26 cellular contexts compared by ENCODE assay signal in the genomic region with DNA sequence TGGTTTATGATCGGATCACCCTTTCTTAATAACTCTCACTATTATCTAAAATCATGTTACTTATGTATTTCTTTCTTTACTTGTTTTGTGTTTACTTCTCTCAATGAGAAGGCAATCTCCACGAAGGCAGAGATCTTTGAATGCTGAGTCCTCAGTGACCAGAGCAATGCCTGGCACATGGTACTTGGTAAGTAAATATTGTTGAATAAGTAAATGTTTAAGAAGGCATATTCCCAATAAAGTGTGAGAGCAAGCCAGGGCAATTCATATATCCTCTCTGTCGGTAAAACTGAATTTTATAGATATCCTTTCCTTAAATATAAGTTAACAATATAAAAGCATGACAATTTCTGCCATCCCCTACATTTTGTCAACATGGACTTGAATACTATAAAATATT.
"Had no signal": no experiment of that assay in that cellular context is flagged by ENCODE, and none has a peak within 500 bp of the region (broad histone marks: within the 10 kb centered on the region; RNA-seq: fewer than 3 reads in every experiment).

No MANE protein-coding gene starts in this region.

- DNase-seq: hippocampal formation; kidney glomerular epithelial cell; left cardiac atrium; left lung; lower lobe of right lung; mammary epithelial cell; mesenchymal stem cell; naive thymus-derived CD8-positive, alpha-beta T cell; nephron progenitor cell; ovary; retina; right cardiac atrium; stimulated activated CD4-positive, alpha-beta T cell treated with anti-CD3 and anti-CD28 coated beads, Interleukin-12 subunit alpha, Interleukin-12 subunit beta, amount 100 ng/mL, for 4 hours; stimulated activated CD4-positive, alpha-beta T cell treated with anti-CD3 and anti-CD28 coated beads, Interleukin-15, amount 100 ng/mL, for 24 hours; stimulated activated CD4-positive, alpha-beta T cell treated with anti-CD3 and anti-CD28 coated beads, Interleukin-2, amount 100 ng/mL, for 24 hours; stimulated activated CD4-positive, alpha-beta T cell treated with anti-CD3 and anti-CD28 coated beads, Interleukin-4, amount 100 ng/mL, for 1 hour; stimulated activated naive CD4-positive, alpha-beta T cell treated with Interleukin-2 at 50 U/mL for 16 hours; stimulated activated naive CD8-positive, alpha-beta T cell treated with anti-CD3 and anti-CD28 coated beads, Interleukin-15, amount 100 ng/mL, for 72 hours; substantia nigra; uterus had no signal

- H3K4me3 Mint-ChIP-seq: naive thymus-derived CD8-positive, alpha-beta T cell; nephron progenitor cell; stimulated activated naive CD8-positive, alpha-beta T cell treated with anti-CD3 and anti-CD28 coated beads, Interleukin-15, amount 100 ng/mL, for 72 hours; type B pancreatic cell had no signal

- H3K36me3 ChIP-seq: left lung, lower lobe of right lung, ovary, tibial nerve, uterus had no signal

- H3K27ac ChIP-seq: left lung, lower lobe of right lung, ovary, skin epidermis, tibial nerve, uterus had no signal

- H3K4me1 ChIP-seq: left lung, lower lobe of right lung, tibial nerve, uterus had no signal

- H3K27me3 ChIP-seq: left lung, ovary, tibial nerve, uterus had no signal

- H3K27me3 Mint-ChIP-seq: progenitor cell of endocrine pancreas, type B pancreatic cell had no signal

- H3K9me3 Mint-ChIP-seq: naive thymus-derived CD8-positive, alpha-beta T cell; nephron progenitor cell; stimulated activated naive CD8-positive, alpha-beta T cell treated with anti-CD3 and anti-CD28 coated beads, Interleukin-15, amount 100 ng/mL, for 72 hours; type B pancreatic cell had no signal

- H3K4me1 Mint-ChIP-seq: naive thymus-derived CD8-positive, alpha-beta T cell had no signal

- ATAC-seq: left cardiac atrium; left lung; lower lobe of right lung; naive thymus-derived CD8-positive, alpha-beta T cell; right cardiac atrium; sciatic nerve; stimulated activated naive CD8-positive, alpha-beta T cell treated with anti-CD3 and anti-CD28 coated beads, Interleukin-15, amount 100 ng/mL, for 72 hours had no signal

- H3K9me3 ChIP-seq: left lung, lower lobe of right lung, ovary, tibial nerve, uterus had no signal

- H3K36me3 Mint-ChIP-seq: naive thymus-derived CD8-positive, alpha-beta T cell; type B pancreatic cell had no signal

- H3K27ac Mint-ChIP-seq: naive thymus-derived CD8-positive, alpha-beta T cell; nephron progenitor cell; progenitor cell of endocrine pancreas; stimulated activated naive CD8-positive, alpha-beta T cell treated with anti-CD3 and anti-CD28 coated beads, Interleukin-15, amount 100 ng/mL, for 72 hours; type B pancreatic cell had no signal

- H3K4me3 ChIP-seq: left lung, lower lobe of right lung, ovary, skin epidermis, tibial nerve, uterus had no signal

- FAIRE-seq: keratinocyte had no signal
